Comparison of ENCODE assay signal across 8 cellular contexts in genomic region chr1:245156736-245157505, GRCh38. TPM values are rescaled to one million over a fixed set of nuclear protein-coding genes. Genes with fewer than 3 reads are reported as not detected.
DNase-seq lines count a peak whose midpoint lies in the region; ATAC-seq and TF ChIP-seq lines count a peak whose summit lies in the region.

No MANE protein-coding gene starts in this region.

- no peaks in the 10 kb centered on the region for H3K9me3 ChIP-seq in CD4-positive, alpha-beta memory T cell (ENCODE audit: control insufficient read depth in 1 of 2, low read length in 2 of 2)
- H3K9me3 ChIP-seq in HCT116 (ENCODE audit: control insufficient read depth in 1 of 2, insufficient read depth in 1 of 2, low read depth in 1 of 2, low read length in 2 of 2) (no peaks in the 10 kb centered on the region), SJSA1 (replicated peaks) (no peaks in the 10 kb centered on the region), esophagus squamous epithelium (no peaks in the 10 kb centered on the region), osteoblast (ENCODE audit: low read depth, low read length) (peaks cover 3% of the 10 kb centered on the region)

- POLR2A ChIA-PET in CD4-positive, alpha-beta memory T cell (lab: Charles Lee; ENCODE audit: partially characterized antibody): no interaction called here
- POLR2A ChIA-PET in HCT116 (lab: Charles Lee): interaction anchor here (1.0 kb wide), 1 partner anchor 11 kb away, joined by 3 read pairs; no protein-coding TSS in a partner anchor

- H2AFZ ChIP-seq in HCT116 (ENCODE audit: low read depth, low read length, poor library complexity, severe bottlenecking) (peak overlapping the region; percentile 68), osteoblast (ENCODE audit: low read length) (peak overlapping the region; percentile 84)

- intact Hi-C loops in CD4-positive, alpha-beta memory T cell (cut with micrococcal nuclease): loop anchor here (5.0 to 10.0 kb wide), 3 partner anchors 728 to 1598 kb away; no protein-coding TSS in a partner anchor
- intact Hi-C loops in HCT116 (cut with micrococcal nuclease): loop anchor here (1.0 to 10.0 kb wide), 3 partner anchors 224 to 1128 kb away; no protein-coding TSS in a partner anchor
- intact Hi-C loops in esophagus squamous epithelium (cut with DNase I): loop anchor here (5.0 kb wide), 1 partner anchor 845 kb away; no protein-coding TSS in a partner anchor

- RAD21 ChIA-PET in HCT116 (lab: Charles Lee; ENCODE audit: low non-redundant PET in 1 of 2, low total read pairs in 2 of 2, uncharacterized antibody in 2 of 2, unreplicated experiment in 2 of 2): interaction anchor here (0.6 to 1.1 kb wide), 5 partner anchors 45 to 224 kb away, joined by 3 to 12 read pairs (median 4); no protein-coding TSS in a partner anchor

- peaks cover 0 to 3% of the 10 kb centered on the region in 2 donors for H3K36me3 Mint-ChIP-seq in CD4-positive, alpha-beta memory T cell

- H3K4me2 ChIP-seq in HCT116 (ENCODE audit: low read length) (peak overlapping the region; percentile 74), osteoblast (ENCODE audit: insufficient read depth, low read length) (peak overlapping the region; percentile 98)

- H3K9ac ChIP-seq in HCT116 (ENCODE audit: low read length): 0 out of 2 replicates have a peak overlapping the region, but pooled peaks have one; percentile 25

- H3K9me3 Mint-ChIP-seq in CD4-positive, alpha-beta memory T cell: peaks cover 0 to 11% (median 10%) of the 10 kb centered on the region in 8 donors

- H3K4me3 Mint-ChIP-seq in CD4-positive, alpha-beta memory T cell: peak overlapping the region; percentile 68 to 86 (median 77)

- no peaks in the 10 kb centered on the region for H3K79me2 ChIP-seq in HCT116 (ENCODE audit: insufficient read depth, low read length)
- no peaks in the 10 kb centered on the region for H3K79me2 ChIP-seq in osteoblast (ENCODE audit: insufficient read depth, low read length)

- no peak for DNase-seq in CD4-positive, alpha-beta memory T cell
- no peak for DNase-seq in HCT116 (ENCODE audit: low read depth, low spot score)
- peak in 1 of 2 experiments; percentile 47 for DNase-seq in SJSA1 (ENCODE audit: low read depth in 1 of 2, low spot score in 2 of 2)
- DNase-seq in esophagus squamous epithelium (lab: John Stamatoyannopoulos, UW): no peak
- peak; percentile 90 for DNase-seq in osteoblast (ENCODE audit: insufficient read length, low spot score, missing footprints)
- DNase-seq in HUDEP-2 (lab: John Stamatoyannopoulos, UW; ENCODE audit: unreplicated experiment in 76 of 76): no peak

- H3K4me1 Mint-ChIP-seq in CD4-positive, alpha-beta memory T cell: peaks cover 15 to 35% (median 25%) of the 10 kb centered on the region in 4 donors

- no peaks in the 10 kb centered on the region for H3K9me2 ChIP-seq in HCT116 (ENCODE audit: insufficient read depth)

- H3K27ac ChIP-seq in CD4-positive, alpha-beta memory T cell (ENCODE audit: low read depth, low read length): no peak overlapping the region
- H3K27ac ChIP-seq in HCT116 (ENCODE audit: low read depth, low read length): no peak overlapping the region
- no peak overlapping the region for H3K27ac ChIP-seq in SJSA1
- H3K27ac ChIP-seq in esophagus squamous epithelium: no peak overlapping the region
- no peak overlapping the region for H3K27ac ChIP-seq in osteoblast (ENCODE audit: low read depth, low read length)

- H3K27ac Mint-ChIP-seq in CD4-positive, alpha-beta memory T cell: peak overlapping the region in 2 of 7 donors; percentile 64 to 70

- ATAC-seq in HCT116 (no peak), HG02678 (IDR thresholded peaks at IDR 0.05; ENCODE audit: unreplicated experiment) (no peak), GM19351 (IDR thresholded peaks at IDR 0.05; ENCODE audit: unreplicated experiment) (no peak)

- peaks cover 44 to 53% of the 10 kb centered on the region in 2 donors for H3K27me3 Mint-ChIP-seq in CD4-positive, alpha-beta memory T cell

- peaks cover 35% of the 10 kb centered on the region for H3K4me1 ChIP-seq in CD4-positive, alpha-beta memory T cell (ENCODE audit: insufficient read depth, low read length)
- peaks cover 7 to 40% of the 10 kb centered on the region in 2 experiments; a peak in 3 of 4 replicates for H3K4me1 ChIP-seq in HCT116 (ENCODE audit: control insufficient read depth in 1 of 2, insufficient read depth in 2 of 2, low read length in 2 of 2)
- H3K4me1 ChIP-seq in SJSA1 (replicated peaks): peaks cover 44% of the 10 kb centered on the region
- peaks cover 32 to 46% (median 37%) of the 10 kb centered on the region in 3 donors for H3K4me1 ChIP-seq in esophagus squamous epithelium
- peaks cover 31% of the 10 kb centered on the region for H3K4me1 ChIP-seq in osteoblast (ENCODE audit: insufficient read depth, low read length)

- no peaks in the 10 kb centered on the region for H3K36me3 ChIP-seq in CD4-positive, alpha-beta memory T cell (ENCODE audit: insufficient read depth, low read length)
- no peaks in the 10 kb centered on the region for H3K36me3 ChIP-seq in HCT116 (ENCODE audit: control insufficient read depth in 1 of 2, insufficient read depth in 2 of 2, low read length in 2 of 2)
- H3K36me3 ChIP-seq in SJSA1: peaks cover 14% of the 10 kb centered on the region
- no peaks in the 10 kb centered on the region for H3K36me3 ChIP-seq in esophagus squamous epithelium
- no peaks in the 10 kb centered on the region for H3K36me3 ChIP-seq in osteoblast (ENCODE audit: insufficient read depth, low read length)

- 9 to 31% methylated on average over 4 to 13 of the region's 44 CpGs for WGBS in esophagus squamous epithelium, 2 donors

- TF ChIP-seq CTCF in HCT116 (IDR thresholded peaks at IDR 0.05 in 2 of 3, conservative IDR thresholded peaks at IDR 0.05 in 1 of 3; ENCODE audit: borderline replicate concordance in 1 of 3, insufficient read depth in 1 of 3, low read depth in 2 of 3, low read length in 2 of 3): no peak
- no peak for TF ChIP-seq CTCF in esophagus squamous epithelium (IDR thresholded peaks at IDR 0.05)
- no peak for TF ChIP-seq CTCF in osteoblast (IDR thresholded peaks at IDR 0.05; ENCODE audit: extremely low read depth, low read depth, low read length)

- H4K20me1 ChIP-seq in HCT116 (ENCODE audit: insufficient read depth) (no peaks in the 10 kb centered on the region), osteoblast (ENCODE audit: insufficient read depth, low read length) (no peaks in the 10 kb centered on the region)

- peaks cover 28% of the 10 kb centered on the region for H3K27me3 ChIP-seq in CD4-positive, alpha-beta memory T cell (ENCODE audit: insufficient read depth, low read length)
- H3K27me3 ChIP-seq in HCT116 (ENCODE audit: insufficient read depth, low read length) (peaks cover 8% of the 10 kb centered on the region; the same call in 1 of the 2 replicates), SJSA1 (replicated peaks) (peaks cover 10% of the 10 kb centered on the region), esophagus squamous epithelium (peaks cover 0 to 73% (median 0%) of the 10 kb centered on the region in 4 donors), osteoblast (ENCODE audit: insufficient read depth, low read length) (peaks cover 30% of the 10 kb centered on the region)

- TF ChIP-seq POLR2A in HCT116 (IDR thresholded peaks at IDR 0.05; ENCODE audit: borderline replicate concordance, extremely low read depth, insufficient read depth, insufficient read length): no peak
- TF ChIP-seq POLR2A in esophagus squamous epithelium (IDR thresholded peaks at IDR 0.05): no peak

- no peak for TF ChIP-seq RAD21 in HCT116 (IDR thresholded peaks at IDR 0.05; ENCODE audit: low read depth)

- no TSS peak for BruUV-seq in HCT116 (replicated peaks; lab: Mats Ljungman, UMichigan)

- peak overlapping the region; percentile 17 to 36 for H3K4me3 ChIP-seq in CD4-positive, alpha-beta memory T cell (ENCODE audit: low read length in 2 of 2)
- H3K4me3 ChIP-seq in HCT116 (replicated peaks in 1 of 2; ENCODE audit: low read depth in 1 of 2, low read length in 2 of 2) (peak overlapping the region; percentile 15 to 50; a peak in 3 of 4 replicates), SJSA1 (peak overlapping the region; percentile 62), esophagus squamous epithelium (peak overlapping the region; percentile 48 to 79 (median 56)), osteoblast (ENCODE audit: insufficient read depth, low read length) (peak overlapping the region; percentile 79)

- CTCF ChIA-PET in CD4-positive, alpha-beta memory T cell (lab: Charles Lee; ENCODE audit: partially characterized antibody): interaction anchor here (0.8 to 1.6 kb wide), 5 partner anchors 10 to 854 kb away, joined by 3 to 5 read pairs (median 3); no protein-coding TSS in a partner anchor
- CTCF ChIA-PET in HCT116 (lab: Charles Lee): interaction anchor here (0.6 to 2.5 kb wide), 13 partner anchors 10 to 1676 kb away, joined by 3 to 15 read pairs (median 3); no protein-coding TSS in a partner anchor

TF ChIP-seq in HCT116, 20 proteins besides CTCF, POLR2A, EP300 and RAD21 (continues in another document):
- TF ChIP-seq EGR1 (IDR thresholded peaks at IDR 0.05; ENCODE audit: low read depth) (no peak), ZFX (IDR thresholded peaks at IDR 0.05) (no peak), POLR2AphosphoS5 (IDR thresholded peaks at IDR 0.05; ENCODE audit: low read depth, low read length) (no peak), YY1 (IDR thresholded peaks at IDR 0.05; ENCODE audit: extremely low read depth, insufficient replicate concordance, low read depth, low read length) (no peak), SRF (IDR thresholded peaks at IDR 0.05; ENCODE audit: low read depth) (no peak)

RNA-seq across cellular contexts. Expression of gene KIF26B, which starts 2.1 kb away (rescaled TPM):
- total RNA-seq in CD4-positive, alpha-beta memory T cell: not detected
- under 1 TPM in 1 of 2 donors, not detected in 1; 0.10 TPM for polyA plus RNA-seq in CD4-positive, alpha-beta memory T cell
- total RNA-seq in HCT116 (2021; ENCODE audit: unreplicated experiment): 0.49 TPM
- polyA plus RNA-seq in HCT116 (2012): 0.21 and 0.29 TPM in 2 replicates
- 3.9 and 5.9 TPM in 2 replicates for total RNA-seq in SJSA1 (2014; rRNA removed; shearing (Covaris generic))
- 1 to 10 TPM in 2 of 4 donors, under 1 TPM in 2; 0.23 to 2.7 (median 1.0) TPM for total RNA-seq in esophagus squamous epithelium
- total RNA-seq in osteoblast: 22.1 and 28.6 TPM in 2 replicates

Comparison
In these comparisons a context has a peak if more than half of its experiments do, and no peak if none do; other contexts are left out.
1. H3K4me3 ChIP-seq: peak in every context shown above with its lines; median percentile 79 in osteoblast; 62 in SJSA1; 56 in esophagus squamous epithelium; 32 in HCT116; 26 in CD4-positive, alpha-beta memory T cell.